Comparison of ENCODE assay signal across 1 cellular context in the genomic region with DNA sequence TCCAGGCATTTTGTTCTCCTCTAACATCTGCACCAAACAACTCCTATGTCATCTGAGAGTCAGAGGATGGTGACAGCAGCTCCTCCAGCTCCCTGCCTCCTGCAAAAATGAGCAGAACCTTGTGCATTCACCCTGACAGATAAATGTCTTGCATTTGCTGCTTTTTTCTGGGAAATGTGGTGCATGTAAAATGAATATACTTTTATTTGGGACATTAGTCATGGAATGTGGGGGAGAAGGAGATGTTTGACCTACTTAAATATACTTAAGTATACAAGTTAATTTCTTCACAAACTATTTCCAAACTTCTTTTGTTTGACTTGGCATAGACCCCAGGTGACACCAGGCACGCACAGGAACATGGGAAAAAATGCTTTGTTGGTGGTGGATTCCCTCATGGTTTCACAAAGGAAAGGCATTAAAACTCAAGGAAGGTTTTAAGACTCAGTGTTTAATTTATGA.
TF ChIP-seq lines count a peak whose summit lies in the region.

No MANE protein-coding gene starts in this region.

TF ChIP-seq in WTC11, 78 proteins besides CTCF, POLR2A, EP300 and RAD21 (continued from another document):
- TF ChIP-seq, protein P1, sequence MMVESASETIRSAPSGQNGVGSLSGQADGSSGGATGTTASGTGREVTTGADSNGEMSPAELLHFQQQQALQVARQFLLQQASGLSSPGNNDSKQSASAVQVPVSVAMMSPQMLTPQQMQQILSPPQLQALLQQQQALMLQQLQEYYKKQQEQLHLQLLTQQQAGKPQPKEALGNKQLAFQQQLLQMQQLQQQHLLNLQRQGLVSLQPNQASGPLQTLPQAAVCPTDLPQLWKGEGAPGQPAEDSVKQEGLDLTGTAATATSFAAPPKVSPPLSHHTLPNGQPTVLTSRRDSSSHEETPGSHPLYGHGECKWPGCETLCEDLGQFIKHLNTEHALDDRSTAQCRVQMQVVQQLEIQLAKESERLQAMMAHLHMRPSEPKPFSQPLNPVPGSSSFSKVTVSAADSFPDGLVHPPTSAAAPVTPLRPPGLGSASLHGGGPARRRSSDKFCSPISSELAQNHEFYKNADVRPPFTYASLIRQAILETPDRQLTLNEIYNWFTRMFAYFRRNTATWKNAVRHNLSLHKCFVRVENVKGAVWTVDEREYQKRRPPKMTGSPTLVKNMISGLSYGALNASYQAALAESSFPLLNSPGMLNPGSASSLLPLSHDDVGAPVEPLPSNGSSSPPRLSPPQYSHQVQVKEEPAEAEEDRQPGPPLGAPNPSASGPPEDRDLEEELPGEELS (CRISPR knock-in tag; IDR thresholded peaks at IDR 0.05), result no peak
- TF ChIP-seq NFATC4 (CRISPR knock-in tag; IDR thresholded peaks at IDR 0.05), result no peak
- TF ChIP-seq SP1 (CRISPR knock-in tag; conservative IDR thresholded peaks at IDR 0.05), result no peak
- no peak for TF ChIP-seq KAT7 (CRISPR knock-in tag; IDR thresholded peaks at IDR 0.05; ENCODE audit: borderline replicate concordance)
- no peak for TF ChIP-seq ZNF138 (CRISPR knock-in tag; conservative IDR thresholded peaks at IDR 0.05)
- TF ChIP-seq MXD4 (CRISPR knock-in tag; IDR thresholded peaks at IDR 0.05; ENCODE audit: borderline replicate concordance), result no peak
- TF ChIP-seq NFYB (CRISPR knock-in tag; conservative IDR thresholded peaks at IDR 0.05; ENCODE audit: low read depth), result no peak
- TF ChIP-seq ZNF423 (CRISPR knock-in tag; IDR thresholded peaks at IDR 0.05), result no peak
- no peak for TF ChIP-seq EMX1 (CRISPR knock-in tag; IDR thresholded peaks at IDR 0.05)
- no peak for TF ChIP-seq TEAD1 (CRISPR knock-in tag; IDR thresholded peaks at IDR 0.05)
- TF ChIP-seq, protein P2, sequence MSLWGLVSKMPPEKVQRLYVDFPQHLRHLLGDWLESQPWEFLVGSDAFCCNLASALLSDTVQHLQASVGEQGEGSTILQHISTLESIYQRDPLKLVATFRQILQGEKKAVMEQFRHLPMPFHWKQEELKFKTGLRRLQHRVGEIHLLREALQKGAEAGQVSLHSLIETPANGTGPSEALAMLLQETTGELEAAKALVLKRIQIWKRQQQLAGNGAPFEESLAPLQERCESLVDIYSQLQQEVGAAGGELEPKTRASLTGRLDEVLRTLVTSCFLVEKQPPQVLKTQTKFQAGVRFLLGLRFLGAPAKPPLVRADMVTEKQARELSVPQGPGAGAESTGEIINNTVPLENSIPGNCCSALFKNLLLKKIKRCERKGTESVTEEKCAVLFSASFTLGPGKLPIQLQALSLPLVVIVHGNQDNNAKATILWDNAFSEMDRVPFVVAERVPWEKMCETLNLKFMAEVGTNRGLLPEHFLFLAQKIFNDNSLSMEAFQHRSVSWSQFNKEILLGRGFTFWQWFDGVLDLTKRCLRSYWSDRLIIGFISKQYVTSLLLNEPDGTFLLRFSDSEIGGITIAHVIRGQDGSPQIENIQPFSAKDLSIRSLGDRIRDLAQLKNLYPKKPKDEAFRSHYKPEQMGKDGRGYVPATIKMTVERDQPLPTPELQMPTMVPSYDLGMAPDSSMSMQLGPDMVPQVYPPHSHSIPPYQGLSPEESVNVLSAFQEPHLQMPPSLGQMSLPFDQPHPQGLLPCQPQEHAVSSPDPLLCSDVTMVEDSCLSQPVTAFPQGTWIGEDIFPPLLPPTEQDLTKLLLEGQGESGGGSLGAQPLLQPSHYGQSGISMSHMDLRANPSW (CRISPR knock-in tag; conservative IDR thresholded peaks at IDR 0.05; ENCODE audit: low read depth), result no peak
